ENCODE assay signal across 8 cellular contexts in genomic region chr12:120677765-120678473, GRCh38. TPM values are rescaled to one million over a fixed set of nuclear protein-coding genes. Genes with fewer than 3 reads are reported as not detected.
DNase-seq lines count a peak whose midpoint lies in the region; FAIRE-seq and TF ChIP-seq lines count a peak whose summit lies in the region.

No MANE protein-coding gene starts in this region.

- no peaks in the 10 kb centered on the region for H3K36me3 ChIP-seq in endodermal cell (ENCODE audit: control insufficient read depth, insufficient read depth, low read length)

- no peak overlapping the region for H3K4me3 Mint-ChIP-seq in T-helper 1 cell treated with Interleukin-12 subunit alpha and Interleukin-12 subunit beta and Interleukin-4 antibody, amounts not matched to agents 30 μg/mL and 1 μg/mL, for 36 hours
- no peak overlapping the region for H3K4me3 Mint-ChIP-seq in endodermal cell

- WGBS in endodermal cell (ENCODE audit: insufficient coverage in 1 of 2, insufficient read length in 1 of 2), 2 experiments: 83 to 92% methylated on average over 5 to 7 of the region's 7 CpGs

- FAIRE-seq in HTR-8/SVneo (lab: Jason Lieb, UNC): no peak

- H3K4me3 ChIP-seq in endodermal cell (ENCODE audit: low read length): no peak overlapping the region

- TF ChIP-seq CTCF in GM10248 (IDR thresholded peaks at IDR 0.05; ENCODE audit: control extremely low read depth, extremely low read depth, low read depth, missing control alignments) (no peak), endodermal cell (conservative IDR thresholded peaks at IDR 0.05) (no peak)

- POLR2A ChIA-PET in GM10248 (lab: Yijun Ruan, JAX): no interaction called here

- no peaks in the 10 kb centered on the region for H3K36me3 Mint-ChIP-seq in T-helper 1 cell treated with Interleukin-12 subunit alpha and Interleukin-12 subunit beta and Interleukin-4 antibody, amounts not matched to agents 30 μg/mL and 1 μg/mL, for 36 hours (ENCODE audit: low read depth)
- no peaks in the 10 kb centered on the region for H3K36me3 Mint-ChIP-seq in endodermal cell (ENCODE audit: low read depth)

- peak; percentile 64 for DNase-seq in GM10248 (ENCODE audit: extremely low spot score)
- peak; percentile 31 for DNase-seq in H4 (ENCODE audit: low spot score)
- peak; percentile 75 for DNase-seq in islet precursor cell
- no peak for DNase-seq in stimulated activated naive CD4-positive, alpha-beta T cell treated with Interleukin-2 at 50 U/mL for 16 hours (lab: John Stamatoyannopoulos, UW)
- no peak for DNase-seq in HTR-8/SVneo (ENCODE audit: insufficient read length, low spot score)
- DNase-seq in endodermal cell: no peak
- DNase-seq in cerebellar nuclear complex (lab: John Stamatoyannopoulos, UW): no peak

- no peaks in the 10 kb centered on the region for H3K9me3 Mint-ChIP-seq in T-helper 1 cell treated with Interleukin-12 subunit alpha and Interleukin-12 subunit beta and Interleukin-4 antibody, amounts not matched to agents 30 μg/mL and 1 μg/mL, for 36 hours
- no peaks in the 10 kb centered on the region for H3K9me3 Mint-ChIP-seq in endodermal cell

- peaks cover 14% of the 10 kb centered on the region for H3K4me1 Mint-ChIP-seq in T-helper 1 cell treated with Interleukin-12 subunit alpha and Interleukin-12 subunit beta and Interleukin-4 antibody, amounts not matched to agents 30 μg/mL and 1 μg/mL, for 36 hours (ENCODE audit: low read depth)
- H3K4me1 Mint-ChIP-seq in endodermal cell: no peaks in the 10 kb centered on the region

- no peaks in the 10 kb centered on the region for H3K27me3 Mint-ChIP-seq in T-helper 1 cell treated with Interleukin-12 subunit alpha and Interleukin-12 subunit beta and Interleukin-4 antibody, amounts not matched to agents 30 μg/mL and 1 μg/mL, for 36 hours (ENCODE audit: low read depth)
- H3K27me3 Mint-ChIP-seq in endodermal cell (ENCODE audit: insufficient read depth): no peaks in the 10 kb centered on the region

- H3K27me3 ChIP-seq in endodermal cell (ENCODE audit: control insufficient read depth, insufficient read depth, low read length, poor library complexity, severe bottlenecking): no peaks in the 10 kb centered on the region

- H3K4me1 ChIP-seq in endodermal cell (ENCODE audit: control insufficient read depth, insufficient read depth, low read length): no peaks in the 10 kb centered on the region

- H3K27ac ChIP-seq in endodermal cell (ENCODE audit: low read depth, low read length): no peak overlapping the region

- H3K9ac ChIP-seq in endodermal cell (ENCODE audit: extremely low read depth, low read length, poor library complexity, severe bottlenecking): no peak overlapping the region

- peak overlapping the region; percentile 57 for H3K27ac Mint-ChIP-seq in T-helper 1 cell treated with Interleukin-12 subunit alpha and Interleukin-12 subunit beta and Interleukin-4 antibody, amounts not matched to agents 30 μg/mL and 1 μg/mL, for 36 hours
- no peak overlapping the region for H3K27ac Mint-ChIP-seq in endodermal cell

- no peaks in the 10 kb centered on the region for H3K9me3 ChIP-seq in endodermal cell (ENCODE audit: control insufficient read depth, low read length)

- CTCF ChIA-PET in GM10248 (lab: Yijun Ruan, JAX): interaction anchor here (0.8 to 3.8 kb wide), 6 partner anchors 8 to 294 kb away, joined by 3 to 44 read pairs (median 4); no protein-coding TSS in a partner anchor

RNA-seq across cellular contexts. Expression of gene MLEC, which starts 9.0 kb away (rescaled TPM):
- 136 and 137 TPM in 2 replicates for total RNA-seq in H4 (2014; rRNA removed; shearing (Covaris generic))
- 100 to 1,000 TPM; 188 to 195 TPM for total RNA-seq in endodermal cell
- 74.9 TPM for polyA plus RNA-seq in endodermal cell (2013, experiment 1 of 2)
- 85.2 TPM for polyA plus RNA-seq in endodermal cell (2013, experiment 2 of 2)

RNA-seq across cellular contexts. Expression of gene UNC119B, which starts 32.3 kb away (rescaled TPM):
- 14.3 and 14.4 TPM in 2 replicates for total RNA-seq in H4 (2014; rRNA removed; shearing (Covaris generic))
- 10 to 100 TPM; 52.8 to 60.7 TPM for total RNA-seq in endodermal cell
- 51.5 TPM for polyA plus RNA-seq in endodermal cell (2013, experiment 1 of 2)
- 48.1 TPM for polyA plus RNA-seq in endodermal cell (2013, experiment 2 of 2)

RNA-seq across cellular contexts. Expression of gene CABP1, which starts 37.5 kb away (rescaled TPM):
- not detected in 2 replicates for total RNA-seq in H4 (2014; rRNA removed; shearing (Covaris generic))
- under 1 TPM; 0.29 to 0.86 TPM for total RNA-seq in endodermal cell
- 0.93 TPM for polyA plus RNA-seq in endodermal cell (2013, experiment 1 of 2)
- 1.2 TPM for polyA plus RNA-seq in endodermal cell (2013, experiment 2 of 2)

RNA-seq across cellular contexts. Expression of gene ACADS, which starts 47.7 kb away (rescaled TPM):
- 5.3 and 7.4 TPM in 2 replicates for total RNA-seq in H4 (2014; rRNA removed; shearing (Covaris generic))
- 1 to 10 TPM; 8.0 to 9.2 TPM for total RNA-seq in endodermal cell
- 6.9 TPM for polyA plus RNA-seq in endodermal cell (2013, experiment 1 of 2)
- polyA plus RNA-seq in endodermal cell (2013, experiment 2 of 2): 5.5 TPM

Comparison
In these comparisons a context has a peak if more than half of its experiments do, and no peak if none do; other contexts are left out.
1. DNase-seq: peak in GM10248 (single experiment), H4 (single experiment) and islet precursor cell (single experiment); none in stimulated activated naive CD4-positive, alpha-beta T cell treated with Interleukin-2 at 50 U/mL for 16 hours (single experiment), HTR-8/SVneo (single experiment), endodermal cell (single experiment) and cerebellar nuclear complex (0 of 2).